Comparison of ENCODE assay signal across 31 cellular contexts in the genomic region with DNA sequence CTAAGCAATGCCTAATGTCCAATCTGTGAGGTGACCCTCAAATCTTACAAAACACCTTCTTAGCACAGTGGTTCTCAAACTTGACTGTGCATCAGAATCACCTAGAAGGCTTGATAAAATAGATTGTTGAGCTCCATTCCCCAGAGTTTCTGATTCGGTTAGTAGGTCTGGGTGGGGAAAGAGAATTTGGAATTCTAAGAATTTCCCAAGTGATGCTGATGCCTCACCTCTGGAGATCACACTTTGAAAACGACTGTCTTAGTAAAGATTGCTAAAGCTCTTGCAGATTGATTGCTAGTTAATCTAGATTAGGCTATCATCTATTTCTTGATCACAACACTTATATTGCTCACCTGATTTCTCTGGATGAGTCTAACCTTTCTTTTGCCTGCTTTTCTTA.
"Had no signal": no experiment of that assay in that cellular context is flagged by ENCODE, and none has a peak within 500 bp of the region (broad histone marks: within the 10 kb centered on the region; RNA-seq: fewer than 3 reads in every experiment).

No MANE protein-coding gene starts in this region.

- H3K4me1 ChIP-seq: heart right ventricle, left lung, lower lobe of right lung, prostate gland, suprapubic skin, tibial artery, upper lobe of right lung had no signal

- H3K79me2 ChIP-seq: hepatocyte had no signal

- H3K4me3 ChIP-seq: heart right ventricle, hepatocyte, left lung, lower lobe of right lung, pancreas, prostate gland, skin epidermis, suprapubic skin, thoracic aorta, tibial artery, upper lobe of right lung had no signal

- H3K4me1 Mint-ChIP-seq: immature natural killer cell; naive B cell; stimulated activated naive B cell treated with anti-CD40 and anti-IgM and Interleukin-4, amounts not matched to agents 10 μg/mL and 1 μg/mL and 100 μg/mL, for 72 hours had no signal

- ATAC-seq: heart right ventricle; left colon; left lung; lower lobe of right lung; natural killer cell treated with Interleukin-12 subunit alpha and Interleukin-12 subunit beta and Interleukin-15 and Interleukin-18, amount 100 ng/mL, for 72 hours; right cardiac atrium; sciatic nerve; stimulated activated naive B cell treated with anti-CD40 and anti-IgM and Interleukin-4, amounts not matched to agents 10 μg/mL and 1 μg/mL and 100 μg/mL, for 72 hours; upper lobe of right lung had no signal

- H3K9me3 Mint-ChIP-seq: mesothelial cell of epicardium had no signal

- H3K4me3 Mint-ChIP-seq: immature natural killer cell; mesothelial cell of epicardium; naive B cell; natural killer cell treated with Interleukin-12 subunit alpha and Interleukin-12 subunit beta and Interleukin-15 and Interleukin-18, amount 100 ng/mL, for 72 hours; stimulated activated naive B cell treated with anti-CD40 and anti-IgM and Interleukin-4, amounts not matched to agents 10 μg/mL and 1 μg/mL and 100 μg/mL, for 72 hours; stimulated activated naive CD8-positive, alpha-beta T cell treated with anti-CD3 and anti-CD28 coated beads, Interleukin-15, Interleukin-2, amounts not matched to agents 100 ng/mL and 50 ng/mL, for 24 hours had no signal

- FAIRE-seq: kidney, pancreas, urothelium cell line had no signal

- H3K36me3 Mint-ChIP-seq: mesothelial cell of epicardium; naive B cell; stimulated activated naive B cell treated with anti-CD40 and anti-IgM and Interleukin-4, amounts not matched to agents 10 μg/mL and 1 μg/mL and 100 μg/mL, for 72 hours had no signal

- H3K27ac Mint-ChIP-seq: immature natural killer cell; mesothelial cell of epicardium; naive B cell; natural killer cell treated with Interleukin-12 subunit alpha and Interleukin-12 subunit beta and Interleukin-15 and Interleukin-18, amount 100 ng/mL, for 72 hours; stimulated activated naive B cell treated with anti-CD40 and anti-IgM and Interleukin-4, amounts not matched to agents 10 μg/mL and 1 μg/mL and 100 μg/mL, for 72 hours; stimulated activated naive CD8-positive, alpha-beta T cell treated with anti-CD3 and anti-CD28 coated beads, Interleukin-15, Interleukin-2, amounts not matched to agents 100 ng/mL and 50 ng/mL, for 24 hours had no signal

- DNase-seq: heart right ventricle; immature natural killer cell; kidney; left colon; left lung; lower lobe of right lung; mammary epithelial cell; mesenchymal stem cell; naive B cell; pancreas; posterior cingulate gyrus; retina; right cardiac atrium; stimulated activated CD4-positive, alpha-beta T cell treated with anti-CD3 and anti-CD28 coated beads, Interleukin-12 subunit alpha, Interleukin-12 subunit beta, amount 100 ng/mL, for 4 hours; stimulated activated CD4-positive, alpha-beta T cell treated with anti-CD3 and anti-CD28 coated beads, Interleukin-15, amount 100 ng/mL, for 24 hours; stimulated activated CD4-positive, alpha-beta T cell treated with anti-CD3 and anti-CD28 coated beads, Interleukin-2, amount 100 ng/mL, for 24 hours; stimulated activated CD4-positive, alpha-beta T cell treated with anti-CD3 and anti-CD28 coated beads, Interleukin-4, amount 100 ng/mL, for 1 hour; stimulated activated naive B cell treated with anti-CD40 and anti-IgM and Interleukin-4, amounts not matched to agents 10 μg/mL and 1 μg/mL and 100 μg/mL, for 72 hours; tibial artery; trophoblast cell; upper lobe of right lung had no signal

- H3K27me3 ChIP-seq: heart right ventricle, hepatocyte, left lung, pancreas, suprapubic skin, tibial artery, upper lobe of right lung had no signal

- H3K27ac ChIP-seq: heart right ventricle, hepatocyte, left lung, lower lobe of right lung, pancreas, prostate gland, skin epidermis, suprapubic skin, thoracic aorta, tibial artery, upper lobe of right lung had no signal

- H3K9me3 ChIP-seq: heart right ventricle, left lung, lower lobe of right lung, pancreas, prostate gland, suprapubic skin, thoracic aorta, tibial artery, upper lobe of right lung had no signal

- H3K36me3 ChIP-seq: heart right ventricle, left lung, lower lobe of right lung, pancreas, prostate gland, suprapubic skin, thoracic aorta, tibial artery, upper lobe of right lung had no signal

- H3K27me3 Mint-ChIP-seq: naive B cell; natural killer cell treated with Interleukin-12 subunit alpha and Interleukin-12 subunit beta and Interleukin-15 and Interleukin-18, amount 100 ng/mL, for 72 hours; stimulated activated naive B cell treated with anti-CD40 and anti-IgM and Interleukin-4, amounts not matched to agents 10 μg/mL and 1 μg/mL and 100 μg/mL, for 72 hours; stimulated activated naive CD8-positive, alpha-beta T cell treated with anti-CD3 and anti-CD28 coated beads, Interleukin-15, Interleukin-2, amounts not matched to agents 100 ng/mL and 50 ng/mL, for 24 hours had no signal
